Comparison of ENCODE assay signal across 17 cellular contexts in genomic region chr12:41684997-41685396, GRCh38.
DNase-seq lines count a peak whose midpoint lies in the region; ATAC-seq and TF ChIP-seq lines count a peak whose summit lies in the region.
"Had no signal": no experiment of that assay in that cellular context is flagged by ENCODE, and none has a peak within 500 bp of the region (broad histone marks: within the 10 kb centered on the region; RNA-seq: fewer than 3 reads in every experiment).

No MANE protein-coding gene starts in this region.

- H3K9me3 Mint-ChIP-seq in Caco-2 (ENCODE audit: unreplicated experiment), result no peaks in the 10 kb centered on the region
- H3K9me3 Mint-ChIP-seq in activated T-helper 17 cell treated with anti-CD3 and anti-CD28 coated beads, Interleukin-2, amount 50 U/mL, for 72 hours, result no peaks in the 10 kb centered on the region
- H3K9me3 Mint-ChIP-seq: activated naive CD4-positive, alpha-beta T cell treated with anti-CD3 and anti-CD28 coated beads, Interleukin-2, amount 50 U/mL, for 24 hours; dendritic cell treated with granulocyte-macrophage colony-stimulating factor and Interleukin-4, amounts not matched to agents 40 ng/mL and 50 ng/mL, for 4 days had no signal

- POLR2A ChIA-PET in Caco-2 (lab: Charles Lee), result no interaction called here

- H3K4me3 ChIP-seq in Caco-2 (ENCODE audit: low read depth, low read length) (no peak overlapping the region), body of pancreas (no peak overlapping the region), testis (no peak overlapping the region)
- H3K4me3 ChIP-seq: HAP-1, sigmoid colon had no signal

- ATAC-seq in body of pancreas (no peak), GM19023 (IDR thresholded peaks at IDR 0.05; ENCODE audit: unreplicated experiment) (no peak)
- ATAC-seq in activated T-helper 17 cell treated with anti-CD3 and anti-CD28 coated beads, Interleukin-2, amount 50 U/mL, for 72 hours (replicated peaks), result no peak
- ATAC-seq: left ventricle myocardium superior had no signal

- H3K36me3 ChIP-seq in Caco-2 (ENCODE audit: control insufficient read depth, insufficient read depth, low read length), result no peaks in the 10 kb centered on the region
- no peaks in the 10 kb centered on the region for H3K36me3 ChIP-seq in body of pancreas (replicated peaks in 1 of 2; ENCODE audit: insufficient read depth in 1 of 2, low read depth in 2 of 2)
- no peaks in the 10 kb centered on the region for H3K36me3 ChIP-seq in testis (ENCODE audit: low read depth, missing control alignments)
- H3K36me3 ChIP-seq: HAP-1, sigmoid colon had no signal

- H3K27ac Mint-ChIP-seq in Caco-2 (ENCODE audit: unreplicated experiment), result no peak overlapping the region
- H3K27ac Mint-ChIP-seq in activated T-helper 17 cell treated with anti-CD3 and anti-CD28 coated beads, Interleukin-2, amount 50 U/mL, for 72 hours, result no peak overlapping the region
- H3K27ac Mint-ChIP-seq: activated naive CD4-positive, alpha-beta T cell treated with anti-CD3 and anti-CD28 coated beads, Interleukin-2, amount 50 U/mL, for 24 hours; dendritic cell treated with granulocyte-macrophage colony-stimulating factor and Interleukin-4, amounts not matched to agents 40 ng/mL and 50 ng/mL, for 4 days had no signal

- DNase-seq in Caco-2 (peak in 1 of 2 experiments; percentile 46), NCI-H1417 treated with DMSO at 0.1 percent for 48 hours (lab: John Stamatoyannopoulos, UW) (peak; percentile 9), body of pancreas (no peak), testis (no peak)
- DNase-seq in activated CD4-positive, alpha-beta T cell treated with anti-CD3 and anti-CD28 coated beads for 48 hours, result no peak
- DNase-seq: DMS79 treated with DMSO at 0.1 percent for 48 hours; left ventricle myocardium superior; NCI-H774; sigmoid colon; stimulated activated CD4-positive, alpha-beta T cell treated with anti-CD3 and anti-CD28 coated beads, Interleukin-1b, Interleukin-23, amount 100 ng/mL, for 48 hours; SW 1271 had no signal

- peak; percentile 52 to 65 for TF ChIP-seq CTCF in Caco-2 (IDR thresholded peaks at IDR 0.05; ENCODE audit: insufficient read depth in 1 of 2, low read depth in 1 of 2, low read length in 1 of 2, severe bottlenecking in 1 of 2, unreplicated experiment in 1 of 2)
- TF ChIP-seq CTCF in body of pancreas (IDR thresholded peaks at IDR 0.05), result peak in 5 of 7 experiments; percentile 16 to 54 (median 39)
- peak in 2 of 3 experiments; percentile 32 to 68 for TF ChIP-seq CTCF in testis (IDR thresholded peaks at IDR 0.05)

- no peaks in the 10 kb centered on the region for H3K36me3 Mint-ChIP-seq in Caco-2 (ENCODE audit: insufficient read depth, unreplicated experiment)
- H3K36me3 Mint-ChIP-seq in activated T-helper 17 cell treated with anti-CD3 and anti-CD28 coated beads, Interleukin-2, amount 50 U/mL, for 72 hours (ENCODE audit: low read depth), result no peaks in the 10 kb centered on the region
- H3K36me3 Mint-ChIP-seq: activated naive CD4-positive, alpha-beta T cell treated with anti-CD3 and anti-CD28 coated beads, Interleukin-2, amount 50 U/mL, for 24 hours; CD14-positive monocyte had no signal

- H3K27me3 Mint-ChIP-seq in Caco-2 (ENCODE audit: insufficient read depth, unreplicated experiment), result peaks cover 3% of the 10 kb centered on the region
- no peaks in the 10 kb centered on the region for H3K27me3 Mint-ChIP-seq in activated T-helper 17 cell treated with anti-CD3 and anti-CD28 coated beads, Interleukin-2, amount 50 U/mL, for 72 hours
- H3K27me3 Mint-ChIP-seq: dendritic cell treated with granulocyte-macrophage colony-stimulating factor and Interleukin-4, amounts not matched to agents 40 ng/mL and 50 ng/mL, for 4 days had no signal

- H3K27ac ChIP-seq in body of pancreas (no peak overlapping the region), testis (no peak overlapping the region)
- H3K27ac ChIP-seq: sigmoid colon had no signal

- no peak for TF ChIP-seq POLR2A in body of pancreas (IDR thresholded peaks at IDR 0.05)
- TF ChIP-seq POLR2A in testis (IDR thresholded peaks at IDR 0.05), result no peak

- no peaks in the 10 kb centered on the region for H3K4me1 Mint-ChIP-seq in Caco-2 (ENCODE audit: low read depth, unreplicated experiment)
- no peaks in the 10 kb centered on the region for H3K4me1 Mint-ChIP-seq in activated T-helper 17 cell treated with anti-CD3 and anti-CD28 coated beads, Interleukin-2, amount 50 U/mL, for 72 hours
- H3K4me1 Mint-ChIP-seq: activated naive CD4-positive, alpha-beta T cell treated with anti-CD3 and anti-CD28 coated beads, Interleukin-2, amount 50 U/mL, for 24 hours; CD14-positive monocyte had no signal

- CTCF ChIA-PET in Caco-2 (lab: Charles Lee), result no interaction called here

- no peaks in the 10 kb centered on the region for H3K4me1 ChIP-seq in Caco-2
- H3K4me1 ChIP-seq in body of pancreas, result no peaks in the 10 kb centered on the region
- no peaks in the 10 kb centered on the region for H3K4me1 ChIP-seq in testis
- H3K4me1 ChIP-seq: HAP-1, sigmoid colon had no signal

- no peak overlapping the region for H3K4me3 Mint-ChIP-seq in Caco-2 (ENCODE audit: unreplicated experiment)
- H3K4me3 Mint-ChIP-seq in activated T-helper 17 cell treated with anti-CD3 and anti-CD28 coated beads, Interleukin-2, amount 50 U/mL, for 72 hours, result no peak overlapping the region
- H3K4me3 Mint-ChIP-seq: activated naive CD4-positive, alpha-beta T cell treated with anti-CD3 and anti-CD28 coated beads, Interleukin-2, amount 50 U/mL, for 24 hours; CD14-positive monocyte; dendritic cell treated with granulocyte-macrophage colony-stimulating factor and Interleukin-4, amounts not matched to agents 40 ng/mL and 50 ng/mL, for 4 days had no signal

- intact Hi-C loops in Caco-2 (cut with micrococcal nuclease; ENCODE audit: unreplicated experiment) (loop anchor here (1.0 to 2.0 kb wide), 2 partner anchors 648 to 687 kb away; no protein-coding TSS in a partner anchor), body of pancreas (cut with DNase I) (no loop called here), testis (cut with DNase I; ENCODE audit: low total_unique reads) (no loop called here)

- H3K27me3 ChIP-seq in Caco-2 (replicated peaks; ENCODE audit: control insufficient read depth, insufficient read depth, low read length) (no peaks in the 10 kb centered on the region), body of pancreas (no peaks in the 10 kb centered on the region), testis (no peaks in the 10 kb centered on the region)
- H3K27me3 ChIP-seq: sigmoid colon had no signal

- no TSS peak for BruUV-seq in Caco-2 (replicated peaks; lab: Mats Ljungman, UMichigan)

- H3K9me3 ChIP-seq in Caco-2, result no peaks in the 10 kb centered on the region
- H3K9me3 ChIP-seq in body of pancreas, result no peaks in the 10 kb centered on the region
- H3K9me3 ChIP-seq in testis, result no peaks in the 10 kb centered on the region
- H3K9me3 ChIP-seq: HAP-1, sigmoid colon had no signal
